5 cellular contexts compared by ENCODE assay signal in genomic region chrX:30666094-30666493, GRCh38.
"Had no signal": no experiment of that assay in that cellular context is flagged by ENCODE, and none has a peak within 500 bp of the region (broad histone marks: within the 10 kb centered on the region; RNA-seq: fewer than 3 reads in every experiment).

No MANE protein-coding gene starts in this region.

- DNase-seq: KG1 had no signal

- H3K27ac ChIP-seq: HL-60 had no signal

- H3K4me3 Mint-ChIP-seq: IgD-negative memory B cell had no signal

- H3K4me1 Mint-ChIP-seq: IgD-negative memory B cell had no signal

- H3K36me3 Mint-ChIP-seq: IgD-negative memory B cell had no signal

- H3K27ac Mint-ChIP-seq: IgD-negative memory B cell had no signal

- ATAC-seq: HepG2, K562 had no signal

- H3K9me3 Mint-ChIP-seq: IgD-negative memory B cell had no signal

- H3K4me3 ChIP-seq: K562 had no signal
